Comparison of ENCODE assay signal across 24 cellular contexts in the genomic region with DNA sequence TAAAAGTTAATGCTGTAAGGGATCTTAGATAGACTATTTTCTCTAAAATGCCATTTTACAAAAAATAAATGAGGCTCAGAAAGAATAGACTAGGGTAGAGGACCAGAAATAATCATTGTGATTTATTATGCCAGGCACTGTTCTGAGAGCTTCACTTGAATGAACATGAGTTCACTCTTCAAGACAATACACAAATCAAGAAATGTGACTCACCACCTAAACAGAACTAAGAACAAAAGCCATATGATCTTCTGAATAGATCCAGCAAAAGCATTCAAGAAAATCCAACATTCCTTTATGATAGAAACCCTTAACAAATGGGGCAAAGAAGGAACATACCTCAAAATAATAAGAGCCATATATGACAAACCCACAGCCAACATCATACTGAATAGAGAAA.
DNase-seq lines count a peak whose midpoint lies in the region; ATAC-seq and TF ChIP-seq lines count a peak whose summit lies in the region.
"Had no signal": no experiment of that assay in that cellular context is flagged by ENCODE, and none has a peak within 500 bp of the region (broad histone marks: within the 10 kb centered on the region; RNA-seq: fewer than 3 reads in every experiment).

No MANE protein-coding gene starts in this region.

- TF ChIP-seq CTCF in epithelial cell of esophagus (IDR thresholded peaks at IDR 0.05; ENCODE audit: insufficient read depth, low read depth, low read length, missing control alignments) (no peak), foreskin keratinocyte (conservative IDR thresholded peaks at IDR 0.05) (no peak), Peyer's patch (IDR thresholded peaks at IDR 0.05) (no peak)

- no peak overlapping the region for H3K27ac Mint-ChIP-seq in activated naive CD4-positive, alpha-beta T cell treated with anti-CD3 and anti-CD28 coated beads for 36 hours
- H3K27ac Mint-ChIP-seq: CD14-positive monocyte; CD4-positive, alpha-beta memory T cell; CD8-positive, alpha-beta memory T cell had no signal

- H3K36me3 ChIP-seq in HAP-1 (replicated peaks) (no peaks in the 10 kb centered on the region), Peyer's patch (no peaks in the 10 kb centered on the region)
- H3K36me3 ChIP-seq: BE2C, BLaER1 had no signal

- intact Hi-C loops in activated naive CD4-positive, alpha-beta T cell treated with anti-CD3 and anti-CD28 coated beads for 36 hours (cut with micrococcal nuclease) = no loop called here

- no peak for TF ChIP-seq POLR2A in Peyer's patch (IDR thresholded peaks at IDR 0.05)

- H3K36me3 Mint-ChIP-seq in activated naive CD4-positive, alpha-beta T cell treated with anti-CD3 and anti-CD28 coated beads for 36 hours (ENCODE audit: low read depth) = no peaks in the 10 kb centered on the region
- H3K36me3 Mint-ChIP-seq: CD14-positive monocyte; CD4-positive, alpha-beta memory T cell; CD4-positive, CD25-positive, alpha-beta regulatory T cell; CD8-positive, alpha-beta memory T cell had no signal

- H3K27me3 Mint-ChIP-seq in activated naive CD4-positive, alpha-beta T cell treated with anti-CD3 and anti-CD28 coated beads for 36 hours (ENCODE audit: low read depth) = no peaks in the 10 kb centered on the region
- H3K27me3 Mint-ChIP-seq: CD4-positive, alpha-beta memory T cell; CD4-positive, CD25-positive, alpha-beta regulatory T cell; CD8-positive, alpha-beta memory T cell had no signal

- H3K27me3 ChIP-seq in foreskin keratinocyte = no peaks in the 10 kb centered on the region
- no peaks in the 10 kb centered on the region for H3K27me3 ChIP-seq in HAP-1 (ENCODE audit: low read depth)
- no peaks in the 10 kb centered on the region for H3K27me3 ChIP-seq in Peyer's patch
- H3K27me3 ChIP-seq: BE2C, BLaER1 had no signal

- H3K4me1 Mint-ChIP-seq in activated naive CD4-positive, alpha-beta T cell treated with anti-CD3 and anti-CD28 coated beads for 36 hours (ENCODE audit: low read depth) = no peaks in the 10 kb centered on the region
- H3K4me1 Mint-ChIP-seq: CD14-positive monocyte; CD4-positive, alpha-beta memory T cell; CD4-positive, CD25-positive, alpha-beta regulatory T cell; CD8-positive, alpha-beta memory T cell had no signal

- no peaks in the 10 kb centered on the region for H3K9me3 Mint-ChIP-seq in activated naive CD4-positive, alpha-beta T cell treated with anti-CD3 and anti-CD28 coated beads for 36 hours

- H3K27ac ChIP-seq in foreskin keratinocyte (no peak overlapping the region), Peyer's patch (no peak overlapping the region)
- H3K27ac ChIP-seq: BLaER1 had no signal

- H3K4me1 ChIP-seq in foreskin keratinocyte (no peaks in the 10 kb centered on the region), HAP-1 (no peaks in the 10 kb centered on the region), Peyer's patch (no peaks in the 10 kb centered on the region)
- H3K4me1 ChIP-seq: BE2C, BLaER1 had no signal

- no peaks in the 10 kb centered on the region for H3K9me3 ChIP-seq in HAP-1
- no peaks in the 10 kb centered on the region for H3K9me3 ChIP-seq in Peyer's patch
- H3K9me3 ChIP-seq: BE2C, BLaER1 had no signal

- CTCF ChIA-PET in activated naive CD4-positive, alpha-beta T cell treated with anti-CD3 and anti-CD28 coated beads for 36 hours (lab: Charles Lee) = no interaction called here

- H3K4me3 ChIP-seq in epithelial cell of esophagus (ENCODE audit: low read length) (no peak overlapping the region), HAP-1 (no peak overlapping the region), Peyer's patch (no peak overlapping the region)
- H3K4me3 ChIP-seq: BLaER1, GM12878 had no signal

- H3K4me3 Mint-ChIP-seq in activated naive CD4-positive, alpha-beta T cell treated with anti-CD3 and anti-CD28 coated beads for 36 hours = no peak overlapping the region
- H3K4me3 Mint-ChIP-seq: CD14-positive monocyte; CD4-positive, alpha-beta memory T cell; CD4-positive, CD25-positive, alpha-beta regulatory T cell; CD8-positive, alpha-beta memory T cell had no signal

- peak; percentile 97 for ATAC-seq in foreskin keratinocyte
- ATAC-seq: GM12878 had no signal

- in situ Hi-C loops in HAP-1 (cut with MboI; ENCODE audit: low sequenced_read_pairs) = no loop called here

- DNase-seq in epithelial cell of esophagus (ENCODE audit: low read depth) (peak; percentile 43), foreskin keratinocyte (peak; percentile 46 to 67), renal cortical epithelial cell (ENCODE audit: low read depth) (peak; percentile 67), HAP-1 (ENCODE audit: low spot score in 2 of 2) (no peak), Peyer's patch (no peak)
- no peak for DNase-seq in activated naive CD4-positive, alpha-beta T cell treated with anti-CD3 and anti-CD28 coated beads for 36 hours
- DNase-seq: 8988T; ACHN; BE2C; C1 segment of cervical spinal cord; CD4-positive, alpha-beta memory T cell; CD4-positive, CD25-positive, alpha-beta regulatory T cell; CD8-positive, alpha-beta memory T cell; COR-L47; DMS 273 treated with DMSO at 0.1 percent for 48 hours; DMS153; DMS53; DMS79; DND-41; EL; GDM1 had no signal

Comparison
In these comparisons a context has a peak if more than half of its experiments do, and no peak if none do; other contexts are left out.
1. DNase-seq: peak in epithelial cell of esophagus (single experiment), foreskin keratinocyte (2 of 2) and renal cortical epithelial cell (single experiment); none in HAP-1 (0 of 2), activated naive CD4-positive, alpha-beta T cell treated with anti-CD3 and anti-CD28 coated beads for 36 hours (single experiment) and Peyer's patch (0 of 3).